In the genomic region with DNA sequence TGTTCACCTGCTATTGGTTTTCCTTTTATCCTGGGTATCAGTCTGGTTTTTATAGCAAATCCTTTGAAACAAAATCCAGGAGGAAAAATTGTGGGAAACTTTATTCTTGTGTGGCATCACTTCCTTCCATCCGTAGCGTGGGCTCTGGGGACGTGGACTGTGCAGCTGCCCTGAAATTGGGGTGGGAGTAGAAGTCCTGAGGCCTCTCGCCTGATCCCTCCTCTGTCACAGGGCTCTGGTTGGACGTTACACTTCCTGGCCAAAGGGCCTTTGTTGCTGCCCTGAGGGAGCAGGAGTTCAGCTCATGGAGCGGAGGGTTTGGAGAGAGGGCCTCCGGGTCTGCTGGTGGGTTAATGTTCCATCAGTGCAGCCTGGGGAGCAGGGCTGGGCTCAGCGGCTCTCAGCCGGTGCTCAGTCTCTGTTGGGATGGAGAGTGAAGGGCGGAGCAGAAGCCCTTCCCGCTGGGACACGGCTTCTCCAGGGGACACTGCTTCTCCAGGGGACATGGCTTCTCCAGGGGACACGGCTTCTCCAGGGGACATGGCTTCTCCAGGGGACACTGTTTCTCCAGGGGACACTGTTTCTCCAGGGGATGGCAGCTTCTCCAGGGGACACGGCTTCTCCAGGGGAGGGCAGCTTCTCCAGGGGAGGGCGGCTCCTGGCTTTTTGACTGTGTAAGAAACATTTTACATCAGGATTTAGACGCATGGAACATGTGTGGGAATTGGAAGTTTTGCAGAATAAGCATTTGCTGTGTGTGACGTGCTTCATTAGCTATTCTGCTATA, we compare ENCODE assay signal across 2 cellular contexts.
TF ChIP-seq lines count a peak whose summit lies in the region.

No MANE protein-coding gene starts in this region.

TF ChIP-seq in HEK293, 187 proteins besides CTCF, POLR2A, EP300 and RAD21:
- TF ChIP-seq, protein P1, sequence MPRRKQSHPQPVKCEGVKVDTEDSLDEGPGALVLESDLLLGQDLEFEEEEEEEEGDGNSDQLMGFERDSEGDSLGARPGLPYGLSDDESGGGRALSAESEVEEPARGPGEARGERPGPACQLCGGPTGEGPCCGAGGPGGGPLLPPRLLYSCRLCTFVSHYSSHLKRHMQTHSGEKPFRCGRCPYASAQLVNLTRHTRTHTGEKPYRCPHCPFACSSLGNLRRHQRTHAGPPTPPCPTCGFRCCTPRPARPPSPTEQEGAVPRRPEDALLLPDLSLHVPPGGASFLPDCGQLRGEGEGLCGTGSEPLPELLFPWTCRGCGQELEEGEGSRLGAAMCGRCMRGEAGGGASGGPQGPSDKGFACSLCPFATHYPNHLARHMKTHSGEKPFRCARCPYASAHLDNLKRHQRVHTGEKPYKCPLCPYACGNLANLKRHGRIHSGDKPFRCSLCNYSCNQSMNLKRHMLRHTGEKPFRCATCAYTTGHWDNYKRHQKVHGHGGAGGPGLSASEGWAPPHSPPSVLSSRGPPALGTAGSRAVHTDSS (tag by site-specific recombination; IDR thresholded peaks at IDR 0.05): no peak
- no peak for TF ChIP-seq ZNF76 (tag by site-specific recombination; IDR thresholded peaks at IDR 0.05; ENCODE audit: borderline replicate concordance, low read depth)
- peak; percentile 89 for TF ChIP-seq ZNF394 (tag by site-specific recombination; IDR thresholded peaks at IDR 0.05; ENCODE audit: borderline replicate concordance)
- TF ChIP-seq ZFP3 (tag by site-specific recombination; IDR thresholded peaks at IDR 0.05; ENCODE audit: low read depth): no peak
- TF ChIP-seq SALL2 (tag by site-specific recombination; IDR thresholded peaks at IDR 0.05; ENCODE audit: borderline replicate concordance): no peak

TF ChIP-seq in liver, 16 proteins besides CTCF, POLR2A, EP300 and RAD21 (continued from another document):
- TF ChIP-seq, protein P2, sequence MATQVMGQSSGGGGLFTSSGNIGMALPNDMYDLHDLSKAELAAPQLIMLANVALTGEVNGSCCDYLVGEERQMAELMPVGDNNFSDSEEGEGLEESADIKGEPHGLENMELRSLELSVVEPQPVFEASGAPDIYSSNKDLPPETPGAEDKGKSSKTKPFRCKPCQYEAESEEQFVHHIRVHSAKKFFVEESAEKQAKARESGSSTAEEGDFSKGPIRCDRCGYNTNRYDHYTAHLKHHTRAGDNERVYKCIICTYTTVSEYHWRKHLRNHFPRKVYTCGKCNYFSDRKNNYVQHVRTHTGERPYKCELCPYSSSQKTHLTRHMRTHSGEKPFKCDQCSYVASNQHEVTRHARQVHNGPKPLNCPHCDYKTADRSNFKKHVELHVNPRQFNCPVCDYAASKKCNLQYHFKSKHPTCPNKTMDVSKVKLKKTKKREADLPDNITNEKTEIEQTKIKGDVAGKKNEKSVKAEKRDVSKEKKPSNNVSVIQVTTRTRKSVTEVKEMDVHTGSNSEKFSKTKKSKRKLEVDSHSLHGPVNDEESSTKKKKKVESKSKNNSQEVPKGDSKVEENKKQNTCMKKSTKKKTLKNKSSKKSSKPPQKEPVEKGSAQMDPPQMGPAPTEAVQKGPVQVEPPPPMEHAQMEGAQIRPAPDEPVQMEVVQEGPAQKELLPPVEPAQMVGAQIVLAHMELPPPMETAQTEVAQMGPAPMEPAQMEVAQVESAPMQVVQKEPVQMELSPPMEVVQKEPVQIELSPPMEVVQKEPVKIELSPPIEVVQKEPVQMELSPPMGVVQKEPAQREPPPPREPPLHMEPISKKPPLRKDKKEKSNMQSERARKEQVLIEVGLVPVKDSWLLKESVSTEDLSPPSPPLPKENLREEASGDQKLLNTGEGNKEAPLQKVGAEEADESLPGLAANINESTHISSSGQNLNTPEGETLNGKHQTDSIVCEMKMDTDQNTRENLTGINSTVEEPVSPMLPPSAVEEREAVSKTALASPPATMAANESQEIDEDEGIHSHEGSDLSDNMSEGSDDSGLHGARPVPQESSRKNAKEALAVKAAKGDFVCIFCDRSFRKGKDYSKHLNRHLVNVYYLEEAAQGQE (IDR thresholded peaks at IDR 0.05): no peak
- no peak for TF ChIP-seq RXRA (IDR thresholded peaks at IDR 0.05)
